In the genomic region with DNA sequence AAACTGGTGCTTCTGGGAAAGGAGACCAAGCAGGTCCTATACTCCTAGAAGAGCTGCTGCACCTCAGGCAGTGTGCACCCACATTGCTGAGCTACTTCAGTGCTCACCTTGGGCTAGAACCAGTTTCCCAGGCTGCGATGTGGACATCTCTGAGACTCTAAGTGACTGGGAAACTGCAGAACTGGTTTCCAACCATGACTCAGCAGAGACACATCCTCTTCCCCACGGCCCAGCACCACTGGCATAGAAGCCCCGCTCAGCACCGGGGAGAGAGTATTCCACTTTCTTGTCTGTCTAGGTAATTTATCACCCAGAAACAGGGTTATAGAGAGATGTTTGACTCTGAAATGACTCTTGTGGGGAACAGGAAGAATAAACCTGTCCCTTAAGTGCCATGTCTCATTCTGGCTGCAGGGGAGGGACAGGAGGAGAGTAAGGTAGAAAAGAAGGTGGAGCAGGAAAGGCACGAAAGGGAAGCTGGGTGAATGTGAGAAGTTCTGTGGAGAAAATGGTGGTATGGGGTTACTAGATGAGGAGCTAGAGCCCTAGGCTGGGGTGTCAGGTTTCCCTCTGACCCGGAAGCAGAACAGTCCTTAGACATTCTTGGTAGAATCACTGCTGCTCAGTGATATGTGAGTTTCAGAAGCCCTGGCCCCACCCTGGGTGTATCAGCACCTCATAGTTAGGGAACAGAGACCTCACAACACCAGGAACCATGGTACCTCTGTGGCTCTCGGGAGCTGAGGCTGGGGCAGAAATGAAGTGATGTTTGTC, we compare ENCODE assay signal across 16 cellular contexts.
DNase-seq lines count a peak whose midpoint lies in the region; ATAC-seq and TF ChIP-seq lines count a peak whose summit lies in the region.
"Had no signal": no experiment of that assay in that cellular context is flagged by ENCODE, and none has a peak within 500 bp of the region (broad histone marks: within the 10 kb centered on the region; RNA-seq: fewer than 3 reads in every experiment).

No MANE protein-coding gene starts in this region.

- H3K9me2 ChIP-seq in HCT116 (ENCODE audit: insufficient read depth), result no peaks in the 10 kb centered on the region

- H3K27ac ChIP-seq in HCT116 (ENCODE audit: low read depth, low read length), result no peak overlapping the region; the same call in 1 of the 2 replicates
- no peak overlapping the region for H3K27ac ChIP-seq in RWPE1
- H3K27ac ChIP-seq: SK-N-MC had no signal

- H3K4me3 ChIP-seq in HCT116 (replicated peaks in 1 of 2; ENCODE audit: low read depth in 1 of 2, low read length in 2 of 2), result no peak overlapping the region
- H3K4me3 ChIP-seq: SK-N-MC had no signal

- no peaks in the 10 kb centered on the region for H3K27me3 ChIP-seq in HCT116 (ENCODE audit: insufficient read depth, low read length)

- peaks cover 20% of the 10 kb centered on the region for H3K4me1 Mint-ChIP-seq in Calu3 (ENCODE audit: low read depth, unreplicated experiment)

- ATAC-seq in HCT116 (peak; percentile 60), GM18520 (IDR thresholded peaks at IDR 0.05; ENCODE audit: unreplicated experiment) (no peak), HG02623 (IDR thresholded peaks at IDR 0.05; ENCODE audit: unreplicated experiment) (no peak)
- ATAC-seq: left cardiac atrium had no signal

- TF ChIP-seq POLR2A in HCT116 (IDR thresholded peaks at IDR 0.05; ENCODE audit: borderline replicate concordance, extremely low read depth, insufficient read depth, insufficient read length), result no peak

- no peaks in the 10 kb centered on the region for H4K20me1 ChIP-seq in HCT116 (ENCODE audit: insufficient read depth)

- no peak for TF ChIP-seq RAD21 in HCT116 (IDR thresholded peaks at IDR 0.05; ENCODE audit: low read depth)

- H3K4me2 ChIP-seq in HCT116 (ENCODE audit: low read length), result peak overlapping the region; percentile 47

- peak overlapping the region; percentile 76 for H3K27ac Mint-ChIP-seq in Calu3 (ENCODE audit: unreplicated experiment)

- H3K9ac ChIP-seq in HCT116 (ENCODE audit: low read length), result no peak overlapping the region

- CTCF ChIA-PET in Calu3 (lab: Charles Lee), result interaction anchor here (0.5 to 0.6 kb wide), 2 partner anchors 426 to 1152 kb away, joined by 3 to 4 read pairs; no protein-coding TSS in a partner anchor
- CTCF ChIA-PET in HCT116 (lab: Charles Lee), result interaction anchor here (1.2 kb wide), 1 partner anchor 33 kb away, joined by 3 read pairs; no protein-coding TSS in a partner anchor
- CTCF ChIA-PET in RWPE1 (lab: Yijun Ruan, JAX), result interaction anchor here (0.6 kb wide), 1 partner anchor 750 kb away, joined by 3 read pairs; no protein-coding TSS in a partner anchor

- no peak overlapping the region for H3K4me3 Mint-ChIP-seq in Calu3 (ENCODE audit: low read depth, unreplicated experiment)

- no peaks in the 10 kb centered on the region for H3K9me3 ChIP-seq in HCT116 (ENCODE audit: control insufficient read depth in 1 of 2, insufficient read depth in 1 of 2, low read depth in 1 of 2, low read length in 2 of 2)

- H3K9me3 Mint-ChIP-seq in Calu3 (ENCODE audit: low read depth, unreplicated experiment), result no peaks in the 10 kb centered on the region

- peak; percentile 60 for DNase-seq in Calu3
- peak; percentile 13 for DNase-seq in HCT116 (ENCODE audit: low read depth, low spot score)
- peak; percentile 23 for DNase-seq in RWPE1 (ENCODE audit: low spot score)
- peak; percentile 91 for DNase-seq in islet precursor cell
- no peak for DNase-seq in NCI-H1694 treated with DMSO at 0.1 percent for 48 hours (lab: John Stamatoyannopoulos, UW)
- DNase-seq in NCI-H2196 (lab: John Stamatoyannopoulos, UW; ENCODE audit: unreplicated experiment), result no peak
- DNase-seq: activated CD4-positive, alpha-beta T cell treated with anti-CD3 and anti-CD28 coated beads for 48 hours; activated gamma-delta T cell; cerebellar nuclear complex; DND-41; left cardiac atrium; NCI-H1092 treated with DMSO at 0.1 percent for 48 hours; NCI-H69 had no signal

- POLR2A ChIA-PET in HCT116 (lab: Charles Lee), result no interaction called here
- POLR2A ChIA-PET in RWPE1 (lab: Yijun Ruan, JAX; ENCODE audit: low non-redundant PET), result no interaction called here

- peaks cover 0 to 13% of the 10 kb centered on the region in 2 experiments; a peak in 2 of 4 replicates for H3K4me1 ChIP-seq in HCT116 (ENCODE audit: control insufficient read depth in 1 of 2, insufficient read depth in 2 of 2, low read length in 2 of 2)

- RAD21 ChIA-PET in HCT116 (lab: Charles Lee; ENCODE audit: low non-redundant PET in 1 of 2, low total read pairs in 2 of 2, uncharacterized antibody in 2 of 2, unreplicated experiment in 2 of 2), result no interaction called here

- BruUV-seq in Calu3 (replicated peaks; lab: Mats Ljungman, UMichigan) (no TSS peak), HCT116 (replicated peaks; lab: Mats Ljungman, UMichigan) (no TSS peak)

- intact Hi-C loops in Calu3 (cut with micrococcal nuclease; ENCODE audit: unreplicated experiment), result no loop called here
- intact Hi-C loops in HCT116 (cut with micrococcal nuclease), result no loop called here

- H3K79me2 ChIP-seq in HCT116 (ENCODE audit: insufficient read depth, low read length), result no peaks in the 10 kb centered on the region

- no peaks in the 10 kb centered on the region for H3K36me3 ChIP-seq in HCT116 (ENCODE audit: control insufficient read depth in 1 of 2, insufficient read depth in 2 of 2, low read length in 2 of 2)

- peaks cover 6% of the 10 kb centered on the region for H3K36me3 Mint-ChIP-seq in Calu3 (ENCODE audit: insufficient read depth, unreplicated experiment)

- H3K27me3 Mint-ChIP-seq in Calu3 (ENCODE audit: unreplicated experiment), result no peaks in the 10 kb centered on the region

- TF ChIP-seq CTCF in Calu3 (IDR thresholded peaks at IDR 0.05; ENCODE audit: unreplicated experiment) (no peak), HCT116 (IDR thresholded peaks at IDR 0.05 in 2 of 3, conservative IDR thresholded peaks at IDR 0.05 in 1 of 3; ENCODE audit: borderline replicate concordance in 1 of 3, insufficient read depth in 1 of 3, low read depth in 2 of 3, low read length in 2 of 3) (no peak), RWPE1 (conservative IDR thresholded peaks at IDR 0.05; ENCODE audit: low read depth) (no peak)

- peak overlapping the region; percentile 84 for H2AFZ ChIP-seq in HCT116 (ENCODE audit: low read depth, low read length, poor library complexity, severe bottlenecking)

TF ChIP-seq in HCT116, 20 proteins besides CTCF, POLR2A, EP300 and RAD21:
- TF ChIP-seq SP1 (IDR thresholded peaks at IDR 0.05; ENCODE audit: low read depth) (peak; percentile 30; the same call in 1 of the 2 replicates), JUND (IDR thresholded peaks at IDR 0.05) (peak; percentile 36), CBX3 (IDR thresholded peaks at IDR 0.05; ENCODE audit: low read depth) (0 out of 2 replicates have a peak, but pooled peaks have one; percentile 18), YY1 (IDR thresholded peaks at IDR 0.05; ENCODE audit: extremely low read depth, insufficient replicate concordance, low read depth, low read length) (no peak)
- TF ChIP-seq, protein P1, sequence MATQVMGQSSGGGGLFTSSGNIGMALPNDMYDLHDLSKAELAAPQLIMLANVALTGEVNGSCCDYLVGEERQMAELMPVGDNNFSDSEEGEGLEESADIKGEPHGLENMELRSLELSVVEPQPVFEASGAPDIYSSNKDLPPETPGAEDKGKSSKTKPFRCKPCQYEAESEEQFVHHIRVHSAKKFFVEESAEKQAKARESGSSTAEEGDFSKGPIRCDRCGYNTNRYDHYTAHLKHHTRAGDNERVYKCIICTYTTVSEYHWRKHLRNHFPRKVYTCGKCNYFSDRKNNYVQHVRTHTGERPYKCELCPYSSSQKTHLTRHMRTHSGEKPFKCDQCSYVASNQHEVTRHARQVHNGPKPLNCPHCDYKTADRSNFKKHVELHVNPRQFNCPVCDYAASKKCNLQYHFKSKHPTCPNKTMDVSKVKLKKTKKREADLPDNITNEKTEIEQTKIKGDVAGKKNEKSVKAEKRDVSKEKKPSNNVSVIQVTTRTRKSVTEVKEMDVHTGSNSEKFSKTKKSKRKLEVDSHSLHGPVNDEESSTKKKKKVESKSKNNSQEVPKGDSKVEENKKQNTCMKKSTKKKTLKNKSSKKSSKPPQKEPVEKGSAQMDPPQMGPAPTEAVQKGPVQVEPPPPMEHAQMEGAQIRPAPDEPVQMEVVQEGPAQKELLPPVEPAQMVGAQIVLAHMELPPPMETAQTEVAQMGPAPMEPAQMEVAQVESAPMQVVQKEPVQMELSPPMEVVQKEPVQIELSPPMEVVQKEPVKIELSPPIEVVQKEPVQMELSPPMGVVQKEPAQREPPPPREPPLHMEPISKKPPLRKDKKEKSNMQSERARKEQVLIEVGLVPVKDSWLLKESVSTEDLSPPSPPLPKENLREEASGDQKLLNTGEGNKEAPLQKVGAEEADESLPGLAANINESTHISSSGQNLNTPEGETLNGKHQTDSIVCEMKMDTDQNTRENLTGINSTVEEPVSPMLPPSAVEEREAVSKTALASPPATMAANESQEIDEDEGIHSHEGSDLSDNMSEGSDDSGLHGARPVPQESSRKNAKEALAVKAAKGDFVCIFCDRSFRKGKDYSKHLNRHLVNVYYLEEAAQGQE (IDR thresholded peaks at IDR 0.05; ENCODE audit: low read depth), result no peak

Comparison
In these comparisons a context has a peak if more than half of its experiments do, and no peak if none do; other contexts are left out.
1. DNase-seq: peak in Calu3 (single experiment), HCT116 (single experiment), RWPE1 (single experiment) and islet precursor cell (single experiment); none in NCI-H1694 treated with DMSO at 0.1 percent for 48 hours (single experiment) and NCI-H2196 (single experiment).